Comparison of ENCODE assay signal across 8 cellular contexts in genomic region chr9:21110708-21111576, GRCh38. TPM values are rescaled to one million over a fixed set of nuclear protein-coding genes. Genes with fewer than 3 reads are reported as not detected.
A peak's percentile ranks its signal among the peaks of the same experiment; 100 is the strongest.
DNase-seq lines count a peak whose midpoint lies in the region; ATAC-seq, FAIRE-seq and TF ChIP-seq lines count a peak whose summit lies in the region.

No MANE protein-coding gene starts in this region.

- H3K4me3 ChIP-seq in bronchial epithelial cell (ENCODE audit: low read depth, low read length) (no peak overlapping the region), keratinocyte (ENCODE audit: control insufficient read depth in 2 of 3, extremely low read depth in 1 of 3, insufficient read depth in 2 of 3, low read depth in 1 of 3, low read length in 3 of 3) (no peak overlapping the region), stomach (no peak overlapping the region)

- H3K79me2 ChIP-seq in keratinocyte (ENCODE audit: control insufficient read depth, insufficient read depth, low read length), result no peaks in the 10 kb centered on the region

- FAIRE-seq in bronchial epithelial cell (lab: Jason Lieb, UNC) (no peak), keratinocyte (lab: Jason Lieb, UNC) (peak; percentile 96)

- H3K9ac ChIP-seq in keratinocyte (ENCODE audit: control insufficient read depth, extremely low read depth, insufficient read depth, low read length), result no peak overlapping the region

- H3K4me2 ChIP-seq in keratinocyte (ENCODE audit: control insufficient read depth, extremely low read depth, insufficient read depth, low read depth, low read length), result no peak overlapping the region

- peak; percentile 71 for TF ChIP-seq CTCF in bronchial epithelial cell (IDR thresholded peaks at IDR 0.05; ENCODE audit: insufficient read depth, low read length, severe bottlenecking)
- TF ChIP-seq CTCF in keratinocyte (optimal IDR thresholded peaks at IDR 0.05 in 1 of 3, IDR thresholded peaks at IDR 0.05 in 1 of 3, conservative IDR thresholded peaks at IDR 0.05 in 1 of 3; ENCODE audit: extremely low read depth in 1 of 3, insufficient read depth in 2 of 3, low read length in 3 of 3), result peak; percentile 50 to 86 (median 64)
- peak in 5 of 7 experiments; percentile 51 to 76 (median 70) for TF ChIP-seq CTCF in stomach (IDR thresholded peaks at IDR 0.05)

- no peaks in the 10 kb centered on the region for H3K4me1 ChIP-seq in keratinocyte (ENCODE audit: control insufficient read depth, extremely low read depth, insufficient read depth, low read length)
- H3K4me1 ChIP-seq in stomach, result peaks cover 0 to 4% (median 0%) of the 10 kb centered on the region in 4 donors

- no peak overlapping the region for H3K27ac ChIP-seq in keratinocyte (ENCODE audit: control insufficient read depth, insufficient read depth, low read length)
- no peak overlapping the region for H3K27ac ChIP-seq in stomach

- ATAC-seq in GM21381 (IDR thresholded peaks at IDR 0.05; ENCODE audit: unreplicated experiment), result peak; percentile 96
- peak; percentile 83 for ATAC-seq in HG03571 (IDR thresholded peaks at IDR 0.05; ENCODE audit: unreplicated experiment)

- no peak for TF ChIP-seq EP300 in stomach (IDR thresholded peaks at IDR 0.05)

- no peaks in the 10 kb centered on the region for H4K20me1 ChIP-seq in keratinocyte (ENCODE audit: control insufficient read depth, extremely low read depth, insufficient read depth, low read length)

- intact Hi-C loops in stomach (cut with DNase I; ENCODE audit: low total_unique reads), result loop anchor here (10.0 kb wide), 1 partner anchor 1186 kb away; no protein-coding TSS in a partner anchor

- H3K9me1 ChIP-seq in keratinocyte (ENCODE audit: control insufficient read depth, extremely low read depth, insufficient read depth, low read length), result no peaks in the 10 kb centered on the region

- dilution Hi-C loops in keratinocyte (cut with MboI; ENCODE audit: extremely low pct_ligation_motif_present, low sequenced_read_pairs), result no loop called here

- H3K9me3 ChIP-seq in keratinocyte (ENCODE audit: control insufficient read depth, low read depth, low read length) (no peaks in the 10 kb centered on the region), stomach (no peaks in the 10 kb centered on the region)

- TF ChIP-seq POLR2A in stomach (IDR thresholded peaks at IDR 0.05), result no peak

- no peaks in the 10 kb centered on the region for H3K27me3 ChIP-seq in bronchial epithelial cell (ENCODE audit: control insufficient read depth, insufficient read depth, low read length)
- H3K27me3 ChIP-seq in keratinocyte (ENCODE audit: control insufficient read depth, extremely low read depth, insufficient read depth, low read length), result no peaks in the 10 kb centered on the region
- no peaks in the 10 kb centered on the region for H3K27me3 ChIP-seq in stomach

- DNase-seq in GDM1 (lab: John Stamatoyannopoulos, UW) (peak; percentile 67), NCI-H748 (lab: John Stamatoyannopoulos, UW; ENCODE audit: unreplicated experiment) (peak; percentile 78), bronchial epithelial cell (ENCODE audit: low read depth) (peak; percentile 73), keratinocyte (ENCODE audit: low read depth, low spot score) (peak; percentile 13), stomach (no peak)
- no peak for DNase-seq in stimulated activated CD4-positive, alpha-beta T cell treated with anti-CD3 and anti-CD28 coated beads, Interleukin-15, amount 100 ng/mL, for 24 hours

- no peak overlapping the region for H2AFZ ChIP-seq in keratinocyte (ENCODE audit: control insufficient read depth, low read length)

- 23 to 25% (median 24%) methylated on average over 4 of the region's 4 CpGs for WGBS in stomach, 5 donors

- no peaks in the 10 kb centered on the region for H3K36me3 ChIP-seq in bronchial epithelial cell (ENCODE audit: control insufficient read depth, insufficient read depth, low read length)
- no peaks in the 10 kb centered on the region for H3K36me3 ChIP-seq in keratinocyte (ENCODE audit: control insufficient read depth in 2 of 2, extremely low read depth in 1 of 2, insufficient read depth in 2 of 2, low read length in 2 of 2)
- no peaks in the 10 kb centered on the region for H3K36me3 ChIP-seq in stomach

RNA-seq across cellular contexts. Expression of gene IFNW1, which starts 30.7 kb away (rescaled TPM):
- total RNA-seq in bronchial epithelial cell (not detected in 2 replicates), stomach (not detected)
- polyA plus RNA-seq in keratinocyte (not detected in 3 replicates), stomach (not detected)
- not detected for polyA plus RNA-seq in keratinocyte (2011; ENCODE audit: low read depth)
- not detected in 2 replicates for polyA plus RNA-seq in keratinocyte (2011; cell fraction: cytosol; rRNA removed)
- polyA plus RNA-seq in keratinocyte (2011; cell fraction: nucleus; rRNA removed), result not detected in 2 replicates
- polyA plus RNA-seq in keratinocyte (2012; ENCODE audit: low replicate concordance), result not detected in 2 replicates
- polyA minus RNA-seq in keratinocyte, result not detected in 3 replicates
- not detected for polyA minus RNA-seq in keratinocyte (2011; cell fraction: cytosol; rRNA and poly(A)+ RNA removed)
- not detected in 2 replicates for polyA minus RNA-seq in keratinocyte (2011; cell fraction: nucleus; rRNA and poly(A)+ RNA removed)

RNA-seq across cellular contexts. Expression of gene IFNB1, which starts 33.2 kb away (rescaled TPM):
- total RNA-seq in bronchial epithelial cell, result 0.26 TPM in 2 replicates
- polyA plus RNA-seq in keratinocyte, result 0.07 TPM in 1 of 3 replicates, not detected in the others
- polyA plus RNA-seq in keratinocyte (2011; ENCODE audit: low read depth), result not detected
- polyA plus RNA-seq in keratinocyte (2011; cell fraction: cytosol; rRNA removed), result not detected in 2 replicates
- polyA plus RNA-seq in keratinocyte (2011; cell fraction: nucleus; rRNA removed), result 0.31 TPM in 1 of 2 replicates, not detected in the other
- not detected in 2 replicates for polyA plus RNA-seq in keratinocyte (2012; ENCODE audit: low replicate concordance)
- polyA minus RNA-seq in keratinocyte, result not detected in 3 replicates
- polyA minus RNA-seq in keratinocyte (2011; cell fraction: cytosol; rRNA and poly(A)+ RNA removed), result not detected
- not detected in 2 replicates for polyA minus RNA-seq in keratinocyte (2011; cell fraction: nucleus; rRNA and poly(A)+ RNA removed)
- not detected for total RNA-seq in stomach
- polyA plus RNA-seq in stomach, result not detected

RNA-seq across cellular contexts. Expression of gene IFNA21, which starts 55.5 kb away (rescaled TPM):
- not detected in 2 replicates for total RNA-seq in bronchial epithelial cell
- not detected in 3 replicates for polyA plus RNA-seq in keratinocyte
- not detected for polyA plus RNA-seq in keratinocyte (2011; ENCODE audit: low read depth)
- not detected in 2 replicates for polyA plus RNA-seq in keratinocyte (2011; cell fraction: cytosol; rRNA removed)
- polyA plus RNA-seq in keratinocyte (2011; cell fraction: nucleus; rRNA removed), result not detected in 2 replicates
- polyA plus RNA-seq in keratinocyte (2012; ENCODE audit: low replicate concordance), result not detected in 2 replicates
- polyA minus RNA-seq in keratinocyte, result not detected in 3 replicates
- not detected for polyA minus RNA-seq in keratinocyte (2011; cell fraction: cytosol; rRNA and poly(A)+ RNA removed)
- polyA minus RNA-seq in keratinocyte (2011; cell fraction: nucleus; rRNA and poly(A)+ RNA removed), result not detected in 2 replicates
- total RNA-seq in stomach, result not detected
- not detected for polyA plus RNA-seq in stomach

Comparison
In these comparisons a context has a peak if more than half of its experiments do, and no peak if none do; other contexts are left out.
1. DNase-seq: peak in GDM1 (single experiment), NCI-H748 (single experiment), bronchial epithelial cell (single experiment) and keratinocyte (single experiment); none in stomach (single experiment) and stimulated activated CD4-positive, alpha-beta T cell treated with anti-CD3 and anti-CD28 coated beads, Interleukin-15, amount 100 ng/mL, for 24 hours (single experiment).
2. Peak in every context shown above with its lines, with median percentiles within 50 percentile points of each other: CTCF ChIP-seq.